8 cellular contexts compared by ENCODE assay signal in genomic region chr20:31502884-31503673, GRCh38. TPM values are rescaled to one million over a fixed set of nuclear protein-coding genes. Genes with fewer than 3 reads are reported as not detected.
DNase-seq lines count a peak whose midpoint lies in the region; ATAC-seq and TF ChIP-seq lines count a peak whose summit lies in the region.
"Not testable (repeated sequence)": the region's sequence is repeated elsewhere in the genome, so short reads cannot be mapped to it uniquely, and the experiment has no call there.

No MANE protein-coding gene starts in this region.

- not testable (repeated sequence) for BruUV-seq in Calu3 (replicated peaks; lab: Mats Ljungman, UMichigan)

- H3K27me3 Mint-ChIP-seq in Calu3 (ENCODE audit: unreplicated experiment) = peaks cover 55% of the 10 kb centered on the region
- H3K27me3 Mint-ChIP-seq in effector memory CD8-positive, alpha-beta T cell = peaks cover 18 to 44% of the 10 kb centered on the region in 2 donors

- H3K9me3 Mint-ChIP-seq in Calu3 (ENCODE audit: low read depth, unreplicated experiment); effector memory CD8-positive, alpha-beta T cell: not testable (repeated sequence)

- peak; percentile 99 for TF ChIP-seq CTCF in Calu3 (IDR thresholded peaks at IDR 0.05; ENCODE audit: unreplicated experiment)

- not testable (repeated sequence) for H3K4me3 Mint-ChIP-seq in Calu3 (ENCODE audit: low read depth, unreplicated experiment)
- peak overlapping the region in 1 of 2 donors; percentile 18 for H3K4me3 Mint-ChIP-seq in effector memory CD8-positive, alpha-beta T cell

- H2BK5ac ChIP-seq in mesendoderm (ENCODE audit: low read length) = not testable (repeated sequence)

- not testable (repeated sequence) for H3K9ac ChIP-seq in mesendoderm (ENCODE audit: low read length)

- H3K79me1 ChIP-seq in mesendoderm (ENCODE audit: low read length) = not testable (repeated sequence)

- not testable (repeated sequence) for H3K4ac ChIP-seq in mesendoderm (ENCODE audit: low read depth, low read length)

- not testable (repeated sequence) for H3K36me3 Mint-ChIP-seq in Calu3 (ENCODE audit: insufficient read depth, unreplicated experiment); effector memory CD8-positive, alpha-beta T cell (ENCODE audit: insufficient read depth)

- not testable (repeated sequence) for H3K4me3 ChIP-seq in mesendoderm (ENCODE audit: low read length)

- H3K27me3 ChIP-seq in mesendoderm (ENCODE audit: insufficient read depth, low read length, poor library complexity) = not testable (repeated sequence)

- H3K56ac ChIP-seq in mesendoderm (ENCODE audit: low read length) = not testable (repeated sequence)

- WGBS in mesendoderm (ENCODE audit: extremely low coverage, insufficient coverage, low lambda C conversion rate) = no CpG with 5 or more reads among the region's 20 CpGs

- H2BK120ac ChIP-seq in mesendoderm (ENCODE audit: low read depth, low read length) = not testable (repeated sequence)

- CTCF ChIA-PET in Calu3 (lab: Charles Lee) = interaction anchor here (0.5 to 3.9 kb wide), 25 partner anchors 8 to 715 kb away, joined by 3 to 93 read pairs (median 4); partner anchors contain the start of genes DEFB124, HM13 and REM1

- not testable (repeated sequence) for H2AK5ac ChIP-seq in mesendoderm (ENCODE audit: low read length)

- H3K23ac ChIP-seq in mesendoderm (ENCODE audit: low read length) = not testable (repeated sequence)

- not testable (repeated sequence) for H3K4me1 ChIP-seq in mesendoderm (ENCODE audit: control insufficient read depth, low read depth, low read length)

- not testable (repeated sequence) for H3K79me2 ChIP-seq in mesendoderm (ENCODE audit: control insufficient read depth, insufficient read depth, low read length)

- ATAC-seq in GM21360 (IDR thresholded peaks at IDR 0.05; ENCODE audit: unreplicated experiment) = peak; percentile 91
- ATAC-seq in effector memory CD8-positive, alpha-beta T cell (replicated peaks) = peak; percentile 99

- not testable (repeated sequence) for H3K18ac ChIP-seq in mesendoderm (ENCODE audit: low read length)

- not testable (repeated sequence) for H3K36me3 ChIP-seq in mesendoderm (ENCODE audit: control insufficient read depth, insufficient read depth, low read length)

- H3K27ac ChIP-seq in mesendoderm (ENCODE audit: low read depth, low read length) = not testable (repeated sequence)

- H3K27ac Mint-ChIP-seq in Calu3 (ENCODE audit: unreplicated experiment); effector memory CD8-positive, alpha-beta T cell: not testable (repeated sequence)

- not testable (repeated sequence) for H4K5ac ChIP-seq in mesendoderm (ENCODE audit: low read length)

- H4K8ac ChIP-seq in mesendoderm (ENCODE audit: low read depth, low read length) = not testable (repeated sequence)

- intact Hi-C loops in Calu3 (cut with micrococcal nuclease; ENCODE audit: unreplicated experiment) = loop anchor here (1.0 to 5.0 kb wide), 3 partner anchors 43 to 191 kb away; no protein-coding TSS in a partner anchor

- DNase-seq in Calu3 (peak; percentile 93), HK-2 (ENCODE audit: unreplicated experiment) (peak; percentile 83), mesendoderm (peak; percentile 83)
- DNase-seq in NK-92 treated with Interleukin-12 subunit alpha and Interleukin-12 subunit beta, amount 100 ng/mL, for 24 hours (lab: John Stamatoyannopoulos, UW) = peak; percentile 36
- peak; percentile 40 to 65 for DNase-seq in activated CD8-positive, alpha-beta memory T cell treated with anti-CD3 and anti-CD28 coated beads for 1 hour (ENCODE audit: extremely low read depth in 1 of 2, low read depth in 1 of 2)
- peak; percentile 71 to 72 (median 72) for DNase-seq in effector memory CD8-positive, alpha-beta T cell
- DNase-seq in stimulated activated CD8-positive, alpha-beta memory T cell treated with anti-CD3 and anti-CD28 coated beads, Interleukin-15, amount 100 ng/mL, for 48 hours (ENCODE audit: low read depth in 2 of 2) = peak; percentile 55 to 64

- not testable (repeated sequence) for H3K4me2 ChIP-seq in mesendoderm (ENCODE audit: low read length)

- H3K4me1 Mint-ChIP-seq in Calu3 (ENCODE audit: low read depth, unreplicated experiment) = peaks cover 22% of the 10 kb centered on the region
- H3K4me1 Mint-ChIP-seq in effector memory CD8-positive, alpha-beta T cell (ENCODE audit: low read depth in 2 of 2) = not testable (repeated sequence)

- not testable (repeated sequence) for H2BK15ac ChIP-seq in mesendoderm (replicated peaks; ENCODE audit: low read depth)

RNA-seq across cellular contexts. Expression of gene HM13, which starts 11.2 kb away (rescaled TPM):
- total RNA-seq in Calu3 (2022) = 342 and 378 TPM in 2 replicates
- 135 TPM for polyA plus RNA-seq in mesendoderm (2013, experiment 1 of 2)
- 133 TPM for polyA plus RNA-seq in mesendoderm (2013, experiment 2 of 2)

RNA-seq across cellular contexts. Expression of gene REM1, which starts 28.0 kb away (rescaled TPM):
- total RNA-seq in Calu3 (2022) = not detected in 2 replicates
- not detected for polyA plus RNA-seq in mesendoderm (2013, experiment 1 of 2)
- polyA plus RNA-seq in mesendoderm (2013, experiment 2 of 2) = not detected

RNA-seq across cellular contexts. Expression of gene DEFB124, which starts 28.2 kb away (rescaled TPM):
- not detected in 2 replicates for total RNA-seq in Calu3 (2022)
- polyA plus RNA-seq in mesendoderm (2013, experiment 1 of 2) = not detected
- polyA plus RNA-seq in mesendoderm (2013, experiment 2 of 2) = not detected

Comparison
In these comparisons a context has a peak if more than half of its experiments do, and no peak if none do; other contexts are left out.
1. DNase-seq: peak in every context shown above with its lines; median percentile 93 in Calu3; 83 in HK-2; 83 in mesendoderm; 72 in effector memory CD8-positive, alpha-beta T cell; 60 in stimulated activated CD8-positive, alpha-beta memory T cell treated with anti-CD3 and anti-CD28 coated beads, Interleukin-15, amount 100 ng/mL, for 48 hours; 52 in activated CD8-positive, alpha-beta memory T cell treated with anti-CD3 and anti-CD28 coated beads for 1 hour; 36 in NK-92 treated with Interleukin-12 subunit alpha and Interleukin-12 subunit beta, amount 100 ng/mL, for 24 hours.